14 cellular contexts compared by ENCODE assay signal in the genomic region with DNA sequence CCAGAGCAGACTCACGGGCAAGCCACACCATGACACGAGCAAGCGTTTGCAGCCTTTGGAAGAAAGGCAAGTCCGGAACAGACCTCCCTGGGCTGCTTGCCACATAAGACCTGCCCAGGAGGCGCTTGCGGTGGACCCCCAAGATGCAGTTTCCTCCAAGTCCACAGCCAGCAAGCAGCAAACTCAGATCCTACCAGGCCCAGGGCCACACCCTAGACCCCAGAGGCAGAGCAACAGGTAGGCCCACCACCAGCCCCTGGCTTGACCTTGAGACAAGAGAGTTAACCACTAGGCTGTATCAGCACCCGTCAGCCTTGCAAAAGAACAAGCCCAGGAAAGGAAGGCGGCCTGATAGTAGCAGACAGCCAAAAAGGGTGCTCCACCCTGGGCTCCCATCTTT. TPM values are rescaled to one million over a fixed set of nuclear protein-coding genes. Genes with fewer than 3 reads are reported as not detected.
DNase-seq lines count a peak whose midpoint lies in the region; ATAC-seq and TF ChIP-seq lines count a peak whose summit lies in the region.
"Had no signal": no experiment of that assay in that cellular context is flagged by ENCODE, and none has a peak within 500 bp of the region (broad histone marks: within the 10 kb centered on the region; RNA-seq: fewer than 3 reads in every experiment).

No MANE protein-coding gene starts in this region.

- peaks cover 44% of the 10 kb centered on the region for H3K4me1 Mint-ChIP-seq in activated T-cell treated with anti-CD3 and anti-CD28 coated beads, Interleukin-2, amount 50 U/mL, for 72 hours (ENCODE audit: low read depth)
- H3K4me1 Mint-ChIP-seq in T-cell = peaks cover 25 to 36% (median 34%) of the 10 kb centered on the region in 3 donors
- H3K4me1 Mint-ChIP-seq in chondrocyte (ENCODE audit: low read depth) = peaks cover 42% of the 10 kb centered on the region
- peaks cover 42% of the 10 kb centered on the region for H3K4me1 Mint-ChIP-seq in osteocyte (ENCODE audit: unreplicated experiment)

- ATAC-seq in activated T-cell treated with anti-CD3 and anti-CD28 coated beads, Interleukin-2, amount 50 U/mL, for 72 hours (replicated peaks in 1 of 2) = no peak
- ATAC-seq in T-cell (replicated peaks in 1 of 4) (no peak), GM21529 (IDR thresholded peaks at IDR 0.05; ENCODE audit: unreplicated experiment) (no peak)

- no peak for DNase-seq in activated T-cell treated with anti-CD3 and anti-CD28 coated beads, Interleukin-2, amount 50 U/mL, for 72 hours
- DNase-seq in activated T-cell treated with anti-CD3 and anti-CD28 coated beads for 4 hours (no peak), T-cell (no peak), chondrocyte (ENCODE audit: low spot score) (no peak), osteocyte (ENCODE audit: extremely low spot score, unreplicated experiment) (no peak)
- no peak for DNase-seq in effector CD4-positive, alpha-beta T cell
- DNase-seq in stimulated activated CD4-positive, alpha-beta T cell treated with anti-CD3 and anti-CD28 coated beads, Interleukin-2, amount 100 ng/mL, for 48 hours = no peak
- DNase-seq: activated CD4-positive, CD25-positive, alpha-beta regulatory T cell; NCI-H1694; NCI-H69; PC-9; stimulated activated CD4-positive, alpha-beta T cell treated with anti-CD3 and anti-CD28 coated beads, Interleukin-1b, Interleukin-23, amount 100 ng/mL, for 48 hours; stimulated activated CD8-positive, alpha-beta memory T cell treated with anti-CD3 and anti-CD28 coated beads, Interleukin-4, amount 100 ng/mL, for 48 hours had no signal

- TF ChIP-seq CTCF in chondrocyte (IDR thresholded peaks at IDR 0.05) (no peak), osteocyte (IDR thresholded peaks at IDR 0.05) (no peak)

- CTCF ChIA-PET in T-cell (lab: Charles Lee) = no interaction called here

- POLR2A ChIA-PET in T-cell (lab: Charles Lee) = no interaction called here

- H3K36me3 Mint-ChIP-seq in activated T-cell treated with anti-CD3 and anti-CD28 coated beads, Interleukin-2, amount 50 U/mL, for 72 hours (ENCODE audit: insufficient read depth in 2 of 2) = peaks cover 0 to 10% of the 10 kb centered on the region in 2 donors
- H3K36me3 Mint-ChIP-seq in T-cell (peaks cover 14% of the 10 kb centered on the region), chondrocyte (ENCODE audit: low read depth) (peaks cover 13% of the 10 kb centered on the region), osteocyte (ENCODE audit: unreplicated experiment) (peaks cover 21% of the 10 kb centered on the region)

- H3K4me3 Mint-ChIP-seq in activated T-cell treated with anti-CD3 and anti-CD28 coated beads, Interleukin-2, amount 50 U/mL, for 72 hours = peak overlapping the region; percentile 39 to 96
- H3K4me3 Mint-ChIP-seq in T-cell (peak overlapping the region; percentile 77 to 92 (median 83)), chondrocyte (ENCODE audit: unreplicated experiment) (peak overlapping the region; percentile 53), osteocyte (ENCODE audit: unreplicated experiment) (peak overlapping the region; percentile 26)

- H3K27ac Mint-ChIP-seq in activated T-cell treated with anti-CD3 and anti-CD28 coated beads, Interleukin-2, amount 50 U/mL, for 72 hours = no peak overlapping the region
- no peak overlapping the region for H3K27ac Mint-ChIP-seq in T-cell
- H3K27ac Mint-ChIP-seq in chondrocyte (ENCODE audit: unreplicated experiment) = no peak overlapping the region
- peak overlapping the region; percentile 18 for H3K27ac Mint-ChIP-seq in osteocyte (ENCODE audit: unreplicated experiment)

- no peaks in the 10 kb centered on the region for H3K27me3 Mint-ChIP-seq in activated T-cell treated with anti-CD3 and anti-CD28 coated beads, Interleukin-2, amount 50 U/mL, for 72 hours (ENCODE audit: low read depth)
- H3K27me3 Mint-ChIP-seq in T-cell (no peaks in the 10 kb centered on the region), chondrocyte (ENCODE audit: low read depth) (no peaks in the 10 kb centered on the region), osteocyte (ENCODE audit: unreplicated experiment) (no peaks in the 10 kb centered on the region)

- no peaks in the 10 kb centered on the region for H3K9me3 Mint-ChIP-seq in activated T-cell treated with anti-CD3 and anti-CD28 coated beads, Interleukin-2, amount 50 U/mL, for 72 hours
- H3K9me3 Mint-ChIP-seq in T-cell (no peaks in the 10 kb centered on the region), chondrocyte (ENCODE audit: low read depth) (no peaks in the 10 kb centered on the region), osteocyte (ENCODE audit: unreplicated experiment) (no peaks in the 10 kb centered on the region)

RNA-seq across cellular contexts. Expression of a gene that starts 2.3 kb away (rescaled TPM):
- 10 to 100 TPM; 21.3 to 29.1 TPM for total RNA-seq in activated T-cell treated with anti-CD3 and anti-CD28 coated beads, Interleukin-2, amount 50 U/mL, for 72 hours
- total RNA-seq in T-cell (10 to 100 TPM; 31.7 to 62.1 (median 59.0) TPM), chondrocyte (39.8 to 62.7 TPM (median 43.1 TPM) in 3 replicates), osteocyte (63.0 and 64.6 TPM in 2 replicates)

RNA-seq across cellular contexts. Expression of a gene that starts 21.6 kb away (rescaled TPM):
- total RNA-seq in activated T-cell treated with anti-CD3 and anti-CD28 coated beads, Interleukin-2, amount 50 U/mL, for 72 hours = 1 to 10 TPM in 1 of 2 donors, under 1 TPM in 1; 0.95 to 1.8 TPM
- total RNA-seq in T-cell (1 to 10 TPM in 3 of 5 donors, under 1 TPM in 2; 0.91 to 4.2 (median 1.2) TPM), chondrocyte (4.1 to 6.1 TPM (median 5.3 TPM) in 3 replicates), osteocyte (3.0 and 3.7 TPM in 2 replicates)

RNA-seq across cellular contexts. Expression of a gene that starts 37.2 kb away (rescaled TPM):
- 1,000 to 10,000 TPM; 3,862 to 3,966 TPM for total RNA-seq in activated T-cell treated with anti-CD3 and anti-CD28 coated beads, Interleukin-2, amount 50 U/mL, for 72 hours
- total RNA-seq in T-cell (1,000 to 10,000 TPM; 1,183 to 1,383 (median 1,262) TPM), chondrocyte (3,639 to 4,575 TPM (median 4,567 TPM) in 3 replicates), osteocyte (4,236 and 4,267 TPM in 2 replicates)

Comparison
In these comparisons a context has a peak if more than half of its experiments do, and no peak if none do; other contexts are left out.
1. H3K4me3 Mint-ChIP-seq: peak in every context shown above with its lines; median percentile 83 in T-cell; 68 in activated T-cell treated with anti-CD3 and anti-CD28 coated beads, Interleukin-2, amount 50 U/mL, for 72 hours; 53 in chondrocyte; 26 in osteocyte.